1 cellular context compared by ENCODE assay signal in the genomic region with DNA sequence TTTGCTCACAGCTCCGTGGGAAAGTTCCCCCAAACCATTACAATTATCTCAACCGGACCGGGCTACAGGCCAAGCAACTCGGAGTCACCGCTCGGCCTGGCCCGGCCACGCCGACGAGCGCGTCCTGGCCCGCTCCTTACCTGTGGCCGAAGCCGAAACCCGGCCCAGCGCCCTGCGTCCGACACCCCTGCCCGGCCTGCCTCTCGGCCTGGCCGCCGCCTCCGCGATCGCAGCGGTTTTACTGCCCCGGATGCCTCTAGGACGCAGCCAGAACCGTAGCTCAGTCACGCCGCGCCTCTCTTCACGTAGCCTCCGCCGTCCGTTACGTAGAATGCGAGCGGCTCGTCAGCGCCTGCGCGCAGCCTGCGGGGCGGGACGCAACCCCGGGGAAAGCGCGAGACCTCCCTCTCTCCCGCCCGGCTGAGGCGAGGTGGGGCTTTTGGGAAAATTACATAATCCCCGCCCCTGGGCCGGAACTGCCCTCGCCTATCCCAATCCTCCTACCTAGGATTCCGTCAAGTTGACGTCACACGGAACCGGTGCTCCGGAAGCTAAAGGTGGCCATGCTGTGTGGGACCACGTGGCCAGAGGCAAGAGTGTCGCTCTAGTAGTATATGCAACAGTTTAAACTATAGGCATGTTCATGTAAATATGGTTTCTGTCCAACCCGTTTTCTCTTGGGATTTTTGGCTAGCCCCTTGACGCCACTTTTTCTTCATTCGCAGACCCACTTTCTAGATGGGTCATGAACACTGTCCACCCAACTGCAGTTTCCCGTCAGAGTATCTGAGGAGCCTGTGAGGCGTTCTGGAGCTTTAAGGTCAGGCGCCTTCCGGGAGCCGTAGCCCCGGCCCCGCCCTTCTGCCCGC.
A peak's percentile ranks its signal among the peaks of the same experiment; 100 is the strongest.
TF ChIP-seq lines count a peak whose summit lies in the region.

A gene with protein sequence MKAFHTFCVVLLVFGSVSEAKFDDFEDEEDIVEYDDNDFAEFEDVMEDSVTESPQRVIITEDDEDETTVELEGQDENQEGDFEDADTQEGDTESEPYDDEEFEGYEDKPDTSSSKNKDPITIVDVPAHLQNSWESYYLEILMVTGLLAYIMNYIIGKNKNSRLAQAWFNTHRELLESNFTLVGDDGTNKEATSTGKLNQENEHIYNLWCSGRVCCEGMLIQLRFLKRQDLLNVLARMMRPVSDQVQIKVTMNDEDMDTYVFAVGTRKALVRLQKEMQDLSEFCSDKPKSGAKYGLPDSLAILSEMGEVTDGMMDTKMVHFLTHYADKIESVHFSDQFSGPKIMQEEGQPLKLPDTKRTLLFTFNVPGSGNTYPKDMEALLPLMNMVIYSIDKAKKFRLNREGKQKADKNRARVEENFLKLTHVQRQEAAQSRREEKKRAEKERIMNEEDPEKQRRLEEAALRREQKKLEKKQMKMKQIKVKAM (minus strand): TSS at position 326 of the 869 bp plus-strand sequence. CDS start 7,422 bp downstream, outside the sequence.

TF ChIP-seq in A549, 52 proteins besides CTCF, POLR2A, EP300 and RAD21 (continued from another document):
- TF ChIP-seq ZNF302 (CRISPR knock-in tag; IDR thresholded peaks at IDR 0.05) = no peak
- no peak for TF ChIP-seq HDAC2 (IDR thresholded peaks at IDR 0.05)
- TF ChIP-seq HOXB5 (CRISPR knock-in tag; IDR thresholded peaks at IDR 0.05) = peak; percentile 77; the same call in 1 of the 2 replicates
- peak; percentile 92 to 97; a peak in 4 of 5 replicates for TF ChIP-seq JUN (IDR thresholded peaks at IDR 0.05)
- TF ChIP-seq HOXB13 (CRISPR knock-in tag; IDR thresholded peaks at IDR 0.05; ENCODE audit: low read depth) = no peak
- peak; percentile 88; the same call in 1 of the 2 replicates for TF ChIP-seq TP53 (CRISPR knock-in tag; IDR thresholded peaks at IDR 0.05)
- TF ChIP-seq EHF (CRISPR knock-in tag; IDR thresholded peaks at IDR 0.05) = peak; percentile 33; the same call in 1 of the 2 replicates
- TF ChIP-seq, protein P1, sequence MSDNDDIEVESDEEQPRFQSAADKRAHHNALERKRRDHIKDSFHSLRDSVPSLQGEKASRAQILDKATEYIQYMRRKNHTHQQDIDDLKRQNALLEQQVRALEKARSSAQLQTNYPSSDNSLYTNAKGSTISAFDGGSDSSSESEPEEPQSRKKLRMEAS (IDR thresholded peaks at IDR 0.05) = peak; percentile 100
- TF ChIP-seq RNF2 (IDR thresholded peaks at IDR 0.05; ENCODE audit: borderline replicate concordance, low read depth) = no peak
- TF ChIP-seq MAZ (IDR thresholded peaks at IDR 0.05; ENCODE audit: borderline replicate concordance, low read depth, low read length) = 0 out of 2 replicates have a peak, but pooled peaks have one; percentile 3
- no peak for TF ChIP-seq KDM1A (IDR thresholded peaks at IDR 0.05; ENCODE audit: low read depth)
- no peak for TF ChIP-seq HEYL (CRISPR knock-in tag; IDR thresholded peaks at IDR 0.05)
- no peak for TF ChIP-seq KDM5A (IDR thresholded peaks at IDR 0.05)
- TF ChIP-seq, protein P2, sequence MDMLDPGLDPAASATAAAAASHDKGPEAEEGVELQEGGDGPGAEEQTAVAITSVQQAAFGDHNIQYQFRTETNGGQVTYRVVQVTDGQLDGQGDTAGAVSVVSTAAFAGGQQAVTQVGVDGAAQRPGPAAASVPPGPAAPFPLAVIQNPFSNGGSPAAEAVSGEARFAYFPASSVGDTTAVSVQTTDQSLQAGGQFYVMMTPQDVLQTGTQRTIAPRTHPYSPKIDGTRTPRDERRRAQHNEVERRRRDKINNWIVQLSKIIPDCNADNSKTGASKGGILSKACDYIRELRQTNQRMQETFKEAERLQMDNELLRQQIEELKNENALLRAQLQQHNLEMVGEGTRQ (IDR thresholded peaks at IDR 0.05) = peak; percentile 94
- peak; percentile 100 for TF ChIP-seq MYC (IDR thresholded peaks at IDR 0.05; ENCODE audit: borderline replicate concordance, low read length)
- TF ChIP-seq FOSL2 (IDR thresholded peaks at IDR 0.05) = no peak
- peak; percentile 7; the same call in 1 of the 2 replicates for TF ChIP-seq FOSL2 (CRISPR knock-in tag; IDR thresholded peaks at IDR 0.05)
- no peak for TF ChIP-seq JUNB (IDR thresholded peaks at IDR 0.05)
- TF ChIP-seq FOSB (CRISPR knock-in tag; IDR thresholded peaks at IDR 0.05) = peak; percentile 38; the same call in 1 of the 2 replicates
- TF ChIP-seq, protein P3, sequence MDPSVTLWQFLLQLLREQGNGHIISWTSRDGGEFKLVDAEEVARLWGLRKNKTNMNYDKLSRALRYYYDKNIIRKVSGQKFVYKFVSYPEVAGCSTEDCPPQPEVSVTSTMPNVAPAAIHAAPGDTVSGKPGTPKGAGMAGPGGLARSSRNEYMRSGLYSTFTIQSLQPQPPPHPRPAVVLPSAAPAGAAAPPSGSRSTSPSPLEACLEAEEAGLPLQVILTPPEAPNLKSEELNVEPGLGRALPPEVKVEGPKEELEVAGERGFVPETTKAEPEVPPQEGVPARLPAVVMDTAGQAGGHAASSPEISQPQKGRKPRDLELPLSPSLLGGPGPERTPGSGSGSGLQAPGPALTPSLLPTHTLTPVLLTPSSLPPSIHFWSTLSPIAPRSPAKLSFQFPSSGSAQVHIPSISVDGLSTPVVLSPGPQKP (IDR thresholded peaks at IDR 0.05; ENCODE audit: low read depth, low read length) = no peak
- 0 out of 2 replicates have a peak, but pooled peaks have one; percentile 46 for TF ChIP-seq RARB (CRISPR knock-in tag; IDR thresholded peaks at IDR 0.05)
- peak; percentile 85 for TF ChIP-seq CHD2 (IDR thresholded peaks at IDR 0.05; ENCODE audit: low read length, partially characterized antibody)
- TF ChIP-seq CHD4 (IDR thresholded peaks at IDR 0.05; ENCODE audit: borderline replicate concordance) = no peak
- TF ChIP-seq ZSCAN20 (CRISPR knock-in tag; IDR thresholded peaks at IDR 0.05) = no peak
- TF ChIP-seq, protein P4, sequence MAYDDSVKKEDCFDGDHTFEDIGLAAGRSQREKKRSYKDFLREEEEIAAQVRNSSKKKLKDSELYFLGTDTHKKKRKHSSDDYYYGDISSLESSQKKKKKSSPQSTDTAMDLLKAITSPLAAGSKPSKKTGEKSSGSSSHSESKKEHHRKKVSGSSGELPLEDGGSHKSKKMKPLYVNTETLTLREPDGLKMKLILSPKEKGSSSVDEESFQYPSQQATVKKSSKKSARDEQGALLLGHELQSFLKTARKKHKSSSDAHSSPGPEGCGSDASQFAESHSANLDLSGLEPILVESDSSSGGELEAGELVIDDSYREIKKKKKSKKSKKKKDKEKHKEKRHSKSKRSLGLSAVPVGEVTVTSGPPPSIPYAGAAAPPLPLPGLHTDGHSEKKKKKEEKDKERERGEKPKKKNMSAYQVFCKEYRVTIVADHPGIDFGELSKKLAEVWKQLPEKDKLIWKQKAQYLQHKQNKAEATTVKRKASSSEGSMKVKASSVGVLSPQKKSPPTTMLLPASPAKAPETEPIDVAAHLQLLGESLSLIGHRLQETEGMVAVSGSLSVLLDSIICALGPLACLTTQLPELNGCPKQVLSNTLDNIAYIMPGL (CRISPR knock-in tag; IDR thresholded peaks at IDR 0.05; ENCODE audit: borderline replicate concordance) = no peak
- no peak for TF ChIP-seq CBX2 (IDR thresholded peaks at IDR 0.05; ENCODE audit: borderline replicate concordance, low read depth)
- no peak for TF ChIP-seq NPAS2 (CRISPR knock-in tag; IDR thresholded peaks at IDR 0.05; ENCODE audit: borderline replicate concordance)
- TF ChIP-seq POLR2AphosphoS2 (conservative IDR thresholded peaks at IDR 0.05; ENCODE audit: low read length) = no peak
- TF ChIP-seq, protein P5, sequence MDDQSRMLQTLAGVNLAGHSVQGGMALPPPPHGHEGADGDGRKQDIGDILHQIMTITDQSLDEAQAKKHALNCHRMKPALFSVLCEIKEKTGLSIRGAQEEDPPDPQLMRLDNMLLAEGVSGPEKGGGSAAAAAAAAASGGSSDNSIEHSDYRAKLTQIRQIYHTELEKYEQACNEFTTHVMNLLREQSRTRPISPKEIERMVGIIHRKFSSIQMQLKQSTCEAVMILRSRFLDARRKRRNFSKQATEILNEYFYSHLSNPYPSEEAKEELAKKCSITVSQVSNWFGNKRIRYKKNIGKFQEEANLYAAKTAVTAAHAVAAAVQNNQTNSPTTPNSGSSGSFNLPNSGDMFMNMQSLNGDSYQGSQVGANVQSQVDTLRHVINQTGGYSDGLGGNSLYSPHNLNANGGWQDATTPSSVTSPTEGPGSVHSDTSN (IDR thresholded peaks at IDR 0.05) = peak; percentile 41
- peak; percentile 96 for TF ChIP-seq PHF8 (IDR thresholded peaks at IDR 0.05; ENCODE audit: borderline replicate concordance, low read depth)
- TF ChIP-seq NR3C1 (IDR thresholded peaks at IDR 0.05) = no peak
- TF ChIP-seq SMC3 (IDR thresholded peaks at IDR 0.05) = no peak
- no peak for TF ChIP-seq CBX8 (IDR thresholded peaks at IDR 0.05)
- no peak for TF ChIP-seq BHLHE40 (IDR thresholded peaks at IDR 0.05; ENCODE audit: low read depth, low read length)
- TF ChIP-seq CEBPB (IDR thresholded peaks at IDR 0.05) = peak; percentile 68 to 93; a peak in 3 of 4 replicates
- peak; percentile 46; the same call in 1 of the 2 replicates for TF ChIP-seq HOXA7 (CRISPR knock-in tag; IDR thresholded peaks at IDR 0.05)
- TF ChIP-seq, protein P6, sequence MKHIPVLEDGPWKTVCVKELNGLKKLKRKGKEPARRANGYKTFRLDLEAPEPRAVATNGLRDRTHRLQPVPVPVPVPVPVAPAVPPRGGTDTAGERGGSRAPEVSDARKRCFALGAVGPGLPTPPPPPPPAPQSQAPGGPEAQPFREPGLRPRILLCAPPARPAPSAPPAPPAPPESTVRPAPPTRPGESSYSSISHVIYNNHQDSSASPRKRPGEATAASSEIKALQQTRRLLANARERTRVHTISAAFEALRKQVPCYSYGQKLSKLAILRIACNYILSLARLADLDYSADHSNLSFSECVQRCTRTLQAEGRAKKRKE (CRISPR knock-in tag; IDR thresholded peaks at IDR 0.05; ENCODE audit: low read depth) = no peak
- no peak for TF ChIP-seq SREBF2 (IDR thresholded peaks at IDR 0.05)
- TF ChIP-seq TFCP2L1 (CRISPR knock-in tag; IDR thresholded peaks at IDR 0.05) = peak; percentile 82; the same call in 1 of the 2 replicates
- no peak for TF ChIP-seq NFE2L2 (conservative IDR thresholded peaks at IDR 0.05; ENCODE audit: low read length)
